8 cellular contexts compared by ENCODE assay signal in the genomic region with DNA sequence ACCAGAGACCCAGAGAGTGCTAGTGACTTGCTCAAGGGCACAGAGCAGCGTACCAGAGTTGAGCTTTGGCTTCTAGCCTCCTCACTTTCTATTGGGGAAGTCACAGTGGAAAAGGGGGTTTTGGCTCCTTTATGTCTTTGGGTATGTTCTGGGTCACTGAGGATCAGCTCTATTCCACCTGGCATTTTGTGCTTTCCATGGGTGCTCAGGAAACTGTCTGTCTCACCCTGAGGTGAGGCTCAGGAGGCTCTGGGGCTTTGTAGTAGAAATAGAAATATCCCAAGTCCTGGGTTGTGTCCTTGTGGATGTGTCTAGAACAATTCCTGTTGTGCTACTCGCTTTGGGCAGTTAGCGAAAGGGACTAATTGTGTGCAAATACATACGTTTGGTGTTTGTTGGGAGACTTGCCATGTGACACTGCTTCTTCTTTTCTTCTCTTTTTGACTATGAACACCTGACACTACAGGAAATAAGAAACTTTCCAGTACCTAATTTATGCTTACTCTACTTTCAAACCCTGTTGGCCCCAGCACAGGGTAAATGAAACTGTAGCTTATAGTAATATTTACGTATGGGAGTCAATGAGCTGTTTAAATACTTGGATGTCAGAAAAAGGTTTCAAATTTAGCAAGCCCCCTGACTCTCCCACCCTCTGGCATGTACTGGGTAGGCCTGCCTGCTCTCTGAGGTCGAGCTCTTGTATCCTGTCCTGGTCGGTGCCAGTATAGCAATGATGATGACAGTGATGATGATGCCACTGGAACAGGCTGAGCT. TPM values are rescaled to one million over a fixed set of nuclear protein-coding genes. Genes with fewer than 3 reads are reported as not detected.
DNase-seq lines count a peak whose midpoint lies in the region; ATAC-seq and TF ChIP-seq lines count a peak whose summit lies in the region.

No MANE protein-coding gene starts in this region.

- no peak overlapping the region for H3K27ac ChIP-seq in prostate gland

- peak; percentile 59 for ATAC-seq in GM21526 (IDR thresholded peaks at IDR 0.05; ENCODE audit: low FRiP score, unreplicated experiment)

- no peaks in the 10 kb centered on the region for H3K9me3 ChIP-seq in prostate gland
- H3K9me3 ChIP-seq in HAP-1 = no peaks in the 10 kb centered on the region

- no peak for TF ChIP-seq POLR2A in prostate gland (IDR thresholded peaks at IDR 0.05)

- H3K27me3 ChIP-seq in prostate gland (replicated peaks; ENCODE audit: insufficient read depth) = no peaks in the 10 kb centered on the region
- no peaks in the 10 kb centered on the region for H3K27me3 ChIP-seq in HAP-1 (ENCODE audit: low read depth)

- TF ChIP-seq CTCF in GM12864 (IDR thresholded peaks at IDR 0.05; ENCODE audit: low read depth, low read length, missing control alignments) (no peak), prostate gland (IDR thresholded peaks at IDR 0.05) (no peak)

- H3K36me3 ChIP-seq in prostate gland = no peaks in the 10 kb centered on the region
- H3K36me3 ChIP-seq in HAP-1 (replicated peaks) = peaks cover under 1% of the 10 kb centered on the region; the same call in 1 of the 2 replicates

- WGBS in prostate gland = 74% methylated on average over 7 of the region's 7 CpGs

- in situ Hi-C loops in HAP-1 (cut with MboI; ENCODE audit: low sequenced_read_pairs) = no loop called here

- intact Hi-C loops in prostate gland (cut with DNase I) = loop anchor here (10.0 kb wide), 1 partner anchor 76 kb away; no protein-coding TSS in a partner anchor

- DNase-seq in GM12864 (ENCODE audit: low read depth) (peak; percentile 83), MV-4-11 (lab: John Stamatoyannopoulos, UW) (peak; percentile 16), medulla oblongata (ENCODE audit: extremely low spot score) (peak; percentile 29), NCI-H226 (no peak), NCI-H748 treated with DMSO at 0.1 percent for 48 hours (lab: John Stamatoyannopoulos, UW) (no peak), prostate gland (ENCODE audit: low spot score) (no peak), HAP-1 (ENCODE audit: low spot score in 2 of 2) (no peak)

- H3K4me3 ChIP-seq in GM12864 (ENCODE audit: low read depth, low read length) (no peak overlapping the region; the same call in 1 of the 2 replicates), prostate gland (no peak overlapping the region), HAP-1 (no peak overlapping the region)

- H3K4me1 ChIP-seq in prostate gland (replicated peaks) (peaks cover 19% of the 10 kb centered on the region), HAP-1 (no peaks in the 10 kb centered on the region)

RNA-seq across cellular contexts. Expression of a gene that starts 35.6 kb away (rescaled TPM):
- 10 to 100 TPM; 30.6 to 45.4 TPM for total RNA-seq in prostate gland

Comparison
In these comparisons a context has a peak if more than half of its experiments do, and no peak if none do; other contexts are left out.
1. DNase-seq: peak in GM12864 (single experiment), MV-4-11 (single experiment) and medulla oblongata (single experiment); none in NCI-H226 (single experiment), NCI-H748 treated with DMSO at 0.1 percent for 48 hours (single experiment), prostate gland (single experiment) and HAP-1 (0 of 2).